Comparison of ENCODE assay signal across 12 cellular contexts in genomic region chr1:215583185-215583692, GRCh38. TPM values are rescaled to one million over a fixed set of nuclear protein-coding genes. Genes with fewer than 3 reads are reported as not detected.
DNase-seq lines count a peak whose midpoint lies in the region; ATAC-seq and TF ChIP-seq lines count a peak whose summit lies in the region.
"Had no signal": no experiment of that assay in that cellular context is flagged by ENCODE, and none has a peak within 500 bp of the region (broad histone marks: within the 10 kb centered on the region; RNA-seq: fewer than 3 reads in every experiment).

No MANE protein-coding gene starts in this region.

- no peak for TF ChIP-seq CTCF in right atrium auricular region (IDR thresholded peaks at IDR 0.05)
- no peak for TF ChIP-seq CTCF in adrenal gland (IDR thresholded peaks at IDR 0.05)

- intact Hi-C loops in Right ventricle myocardium inferior (cut with DNase I), result no loop called here
- intact Hi-C loops in adrenal gland (cut with DNase I), result no loop called here

- no peak overlapping the region for H3K4me3 ChIP-seq in right atrium auricular region
- H3K4me3 ChIP-seq in adrenal gland, result peak overlapping the region in 1 of 4 donors; percentile 9
- H3K4me3 ChIP-seq in MG63, result no peak overlapping the region
- H3K4me3 ChIP-seq: testis had no signal

- H3K27ac ChIP-seq in right atrium auricular region (peak overlapping the region in 1 of 2 donors; percentile 4), adrenal gland (peak overlapping the region; percentile 44 to 86 (median 68))
- H3K27ac ChIP-seq: testis had no signal

- ATAC-seq in Right ventricle myocardium inferior, result peak; percentile 70

- TF ChIP-seq POLR2A in adrenal gland (IDR thresholded peaks at IDR 0.05), result no peak

- 37 to 60% (median 49%) methylated on average over 5 of the region's 5 CpGs for WGBS in adrenal gland, 4 donors

- H3K9me3 ChIP-seq in right atrium auricular region, result no peaks in the 10 kb centered on the region
- no peaks in the 10 kb centered on the region for H3K9me3 ChIP-seq in adrenal gland (replicated peaks in 1 of 3)
- H3K9me3 ChIP-seq in MG63, result no peaks in the 10 kb centered on the region
- H3K9me3 ChIP-seq: testis had no signal

- no peaks in the 10 kb centered on the region for H3K27me3 ChIP-seq in right atrium auricular region
- H3K27me3 ChIP-seq in adrenal gland, result no peaks in the 10 kb centered on the region
- no peaks in the 10 kb centered on the region for H3K27me3 ChIP-seq in MG63
- H3K27me3 ChIP-seq: testis had no signal

- H3K36me3 ChIP-seq in right atrium auricular region (peaks cover 33% of the 10 kb centered on the region), adrenal gland (replicated peaks in 1 of 2) (peaks cover 0 to 32% of the 10 kb centered on the region in 2 donors), MG63 (peaks cover 31% of the 10 kb centered on the region)

- DNase-seq in Right ventricle myocardium inferior (ENCODE audit: missing footprints), result no peak
- DNase-seq in right atrium auricular region (ENCODE audit: low spot score), result no peak
- peak; percentile 51 to 81 (median 75) for DNase-seq in adrenal gland
- DNase-seq in iPS-NIHi7 (ENCODE audit: extremely low spot score), result peak; percentile 14
- peak; percentile 60 for DNase-seq in ureter (ENCODE audit: low spot score)
- no peak for DNase-seq in NCI-H2081 (lab: John Stamatoyannopoulos, UW)
- no peak for DNase-seq in MG63
- no peak for DNase-seq in NCI-H748 (lab: John Stamatoyannopoulos, UW; ENCODE audit: unreplicated experiment)
- DNase-seq: effector memory CD4-positive, alpha-beta T cell; head of caudate nucleus; NCI-H187 treated with DMSO at 0.1 percent for 48 hours; testis had no signal

- H3K4me1 ChIP-seq in right atrium auricular region (no peaks in the 10 kb centered on the region), adrenal gland (replicated peaks in 1 of 2) (peaks cover 5 to 17% of the 10 kb centered on the region in 2 donors)
- H3K4me1 ChIP-seq: testis had no signal

RNA-seq across cellular contexts. Expression of gene KCTD3, which starts 16.1 kb away (rescaled TPM):
- total RNA-seq in Right ventricle myocardium inferior (13.0 TPM), right atrium auricular region (10 to 100 TPM; 12.5 to 14.3 TPM), adrenal gland (100 to 1,000 TPM in 7 of 8 donors, 10 to 100 TPM in 1; 78.0 to 169 (median 128) TPM), ureter (65.6 TPM)
- 100 to 1,000 TPM in 2 of 3 donors, 10 to 100 TPM in 1; 88.3 to 130 (median 109) TPM for polyA plus RNA-seq in adrenal gland
- total RNA-seq in MG63 (2014; rRNA removed; shearing (Covaris generic); ENCODE audit: low replicate concordance), result 42.0 and 43.6 TPM in 2 replicates

Comparison
In these comparisons a context has a peak if more than half of its experiments do, and no peak if none do; other contexts are left out.
1. DNase-seq: peak in adrenal gland (7 of 7), iPS-NIHi7 (single experiment) and ureter (single experiment); none in Right ventricle myocardium inferior (single experiment), right atrium auricular region (single experiment), NCI-H2081 (0 of 2), MG63 (single experiment) and NCI-H748 (single experiment).